Comparison of ENCODE assay signal across 8 cellular contexts in the genomic region with DNA sequence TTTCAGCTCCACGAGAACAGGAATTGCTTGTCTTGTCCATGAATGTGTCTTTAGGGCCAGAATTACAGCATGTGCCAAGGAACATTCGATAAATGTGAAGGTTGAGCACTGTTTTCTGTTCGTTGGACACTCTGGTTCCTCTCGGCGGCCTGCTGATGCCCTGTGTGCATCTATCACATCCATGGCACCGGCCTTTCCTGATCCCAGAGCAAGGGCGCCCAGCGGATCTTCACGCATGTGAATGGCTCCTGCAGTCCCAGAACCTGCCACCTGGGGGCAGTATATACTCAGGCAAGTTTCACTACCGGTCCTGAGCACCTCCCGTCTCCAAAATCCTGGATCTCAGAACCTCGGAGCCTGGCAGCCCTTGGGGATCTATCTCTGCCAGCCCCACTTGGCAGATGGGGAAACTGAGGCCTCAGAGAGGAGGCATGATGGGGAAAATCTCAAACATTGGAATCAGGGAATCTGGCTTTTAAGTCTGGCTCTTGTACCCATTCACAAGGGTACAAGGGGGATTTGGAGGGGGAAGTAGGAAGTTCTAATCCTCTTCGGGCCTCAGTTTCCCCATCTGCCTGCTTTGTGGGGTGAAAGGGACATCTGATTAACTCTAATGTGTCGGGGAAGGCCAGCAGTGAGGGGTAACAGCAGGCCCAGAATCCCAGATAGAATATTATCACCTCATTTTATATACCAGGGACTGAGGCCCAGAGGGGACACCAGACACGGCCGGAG. TPM values are rescaled to one million over a fixed set of nuclear protein-coding genes. Genes with fewer than 3 reads are reported as not detected.
DNase-seq lines count a peak whose midpoint lies in the region; ATAC-seq and TF ChIP-seq lines count a peak whose summit lies in the region.

No MANE protein-coding gene starts in this region.

- H3K27me3 ChIP-seq in Loucy (ENCODE audit: insufficient read depth, low read length, poor library complexity, severe bottlenecking): no peaks in the 10 kb centered on the region
- no peaks in the 10 kb centered on the region for H3K27me3 ChIP-seq in neutrophil

- TF ChIP-seq CTCF in Loucy (conservative IDR thresholded peaks at IDR 0.05; ENCODE audit: low read length) (peak; percentile 98), fibroblast of the aortic adventitia (IDR thresholded peaks at IDR 0.05; ENCODE audit: insufficient read depth, low read length) (peak; percentile 97), neutrophil (IDR thresholded peaks at IDR 0.05) (peak; percentile 98)

- H3K4me2 ChIP-seq in Loucy (ENCODE audit: low read depth, low read length, poor library complexity, severe bottlenecking): peak overlapping the region; percentile 42

- no peaks in the 10 kb centered on the region for H3K36me3 Mint-ChIP-seq in activated T-helper 1 cell treated with anti-CD3 and anti-CD28 coated beads, Interleukin-12 subunit alpha, Interleukin-12 subunit beta, Interleukin-2, Interleukin-4 antibody, amounts not matched to agents 30 ng/mL and 10 ng/mL and 1 ng/mL, durations not matched to agents 14 hours and 24 hours and 36 hours (ENCODE audit: low read depth)

- H3K36me3 ChIP-seq in Loucy (ENCODE audit: insufficient read depth, low read length): no peaks in the 10 kb centered on the region
- no peaks in the 10 kb centered on the region for H3K36me3 ChIP-seq in neutrophil

- H3K27ac Mint-ChIP-seq in activated T-helper 1 cell treated with anti-CD3 and anti-CD28 coated beads, Interleukin-12 subunit alpha, Interleukin-12 subunit beta, Interleukin-2, Interleukin-4 antibody, amounts not matched to agents 30 ng/mL and 10 ng/mL and 1 ng/mL, durations not matched to agents 14 hours and 24 hours and 36 hours: no peak overlapping the region

- H3F3A ChIP-seq in Loucy (ENCODE audit: low read depth): no peaks in the 10 kb centered on the region

- no peak overlapping the region for H3K4me3 Mint-ChIP-seq in activated T-helper 1 cell treated with anti-CD3 and anti-CD28 coated beads, Interleukin-12 subunit alpha, Interleukin-12 subunit beta, Interleukin-2, Interleukin-4 antibody, amounts not matched to agents 30 ng/mL and 10 ng/mL and 1 ng/mL, durations not matched to agents 14 hours and 24 hours and 36 hours

- DNase-seq in DMS53 treated with DMSO at 0.1 percent for 48 hours (lab: John Stamatoyannopoulos, UW; ENCODE audit: unreplicated experiment): peak; percentile 83
- DNase-seq in RPMI8226: peak; percentile 86
- peak; percentile 74 for DNase-seq in activated T-helper 1 cell treated with anti-CD3 and anti-CD28 coated beads, Interleukin-12 subunit alpha, Interleukin-12 subunit beta, Interleukin-2, Interleukin-4 antibody, amounts not matched to agents 30 ng/mL and 10 ng/mL and 1 ng/mL, durations not matched to agents 14 hours and 24 hours and 36 hours (ENCODE audit: low spot score)
- DNase-seq in fibroblast of the aortic adventitia (ENCODE audit: low read depth): peak; percentile 88
- DNase-seq in substantia nigra (lab: John Stamatoyannopoulos, UW): peak in 47 of 49 donors; percentile 26 to 99 (median 81)

- H3K4me1 ChIP-seq in Loucy (ENCODE audit: insufficient read depth, low read length, poor library complexity, severe bottlenecking) (no peaks in the 10 kb centered on the region), neutrophil (ENCODE audit: control insufficient read depth in 1 of 2, insufficient read depth in 1 of 2, low read depth in 1 of 2, low read length in 1 of 2) (peaks cover 56 to 63% of the 10 kb centered on the region in 2 experiments)

- no peak for ATAC-seq in GM19351 (IDR thresholded peaks at IDR 0.05; ENCODE audit: unreplicated experiment)

- H3K9me3 ChIP-seq in Loucy (ENCODE audit: insufficient read depth, low read depth, low read length) (no peaks in the 10 kb centered on the region), neutrophil (no peaks in the 10 kb centered on the region)

- no peaks in the 10 kb centered on the region for H3K9me3 Mint-ChIP-seq in activated T-helper 1 cell treated with anti-CD3 and anti-CD28 coated beads, Interleukin-12 subunit alpha, Interleukin-12 subunit beta, Interleukin-2, Interleukin-4 antibody, amounts not matched to agents 30 ng/mL and 10 ng/mL and 1 ng/mL, durations not matched to agents 14 hours and 24 hours and 36 hours

- H3K79me2 ChIP-seq in Loucy (ENCODE audit: insufficient read depth, low read length): no peaks in the 10 kb centered on the region

- H4K20me1 ChIP-seq in Loucy (ENCODE audit: insufficient read depth, low read length, poor library complexity, severe bottlenecking): no peaks in the 10 kb centered on the region

- H3K9ac ChIP-seq in Loucy (ENCODE audit: low read depth, low read length, poor library complexity, severe bottlenecking): no peak overlapping the region

- H3K9me2 ChIP-seq in Loucy (replicated peaks; ENCODE audit: low read depth, low read length): no peaks in the 10 kb centered on the region

- intact Hi-C loops in activated T-helper 1 cell treated with anti-CD3 and anti-CD28 coated beads, Interleukin-12 subunit alpha, Interleukin-12 subunit beta, Interleukin-2, Interleukin-4 antibody, amounts not matched to agents 30 ng/mL and 10 ng/mL and 1 ng/mL, durations not matched to agents 14 hours and 24 hours and 36 hours (cut with micrococcal nuclease): loop anchor here (1.0 to 2.0 kb wide), 4 partner anchors 274 to 562 kb away; no protein-coding TSS in a partner anchor

- peaks cover 18% of the 10 kb centered on the region for H3K27me3 Mint-ChIP-seq in activated T-helper 1 cell treated with anti-CD3 and anti-CD28 coated beads, Interleukin-12 subunit alpha, Interleukin-12 subunit beta, Interleukin-2, Interleukin-4 antibody, amounts not matched to agents 30 ng/mL and 10 ng/mL and 1 ng/mL, durations not matched to agents 14 hours and 24 hours and 36 hours (ENCODE audit: insufficient read depth)

- H3K27ac ChIP-seq in neutrophil: peak overlapping the region; percentile 100
- H3K27ac ChIP-seq in substantia nigra (ENCODE audit: low read depth, low read length, poor library complexity, severe bottlenecking): no peak overlapping the region

- H3K4me1 Mint-ChIP-seq in activated T-helper 1 cell treated with anti-CD3 and anti-CD28 coated beads, Interleukin-12 subunit alpha, Interleukin-12 subunit beta, Interleukin-2, Interleukin-4 antibody, amounts not matched to agents 30 ng/mL and 10 ng/mL and 1 ng/mL, durations not matched to agents 14 hours and 24 hours and 36 hours (ENCODE audit: low read depth): peaks cover 10% of the 10 kb centered on the region

- H2AFZ ChIP-seq in Loucy (ENCODE audit: low read length): peak overlapping the region; percentile 60

- H3K4me3 ChIP-seq in Loucy (ENCODE audit: low read length, poor library complexity, severe bottlenecking): no peak overlapping the region
- H3K4me3 ChIP-seq in fibroblast of the aortic adventitia (ENCODE audit: low read depth, low read length): no peak overlapping the region
- H3K4me3 ChIP-seq in neutrophil (ENCODE audit: low read depth in 1 of 2, low read length in 1 of 2): peak overlapping the region; percentile 13 to 48

RNA-seq across cellular contexts. Expression of gene CEBPB, which starts 4.3 kb away (rescaled TPM):
- total RNA-seq in activated T-helper 1 cell treated with anti-CD3 and anti-CD28 coated beads, Interleukin-12 subunit alpha, Interleukin-12 subunit beta, Interleukin-2, Interleukin-4 antibody, amounts not matched to agents 30 ng/mL and 10 ng/mL and 1 ng/mL, durations not matched to agents 14 hours and 24 hours and 36 hours: 52.3 and 55.2 TPM in 2 replicates
- 38.1 TPM in 2 replicates for total RNA-seq in fibroblast of the aortic adventitia (ENCODE audit: low replicate concordance)

RNA-seq across cellular contexts. Expression of gene PEDS1, which starts 32.8 kb away (rescaled TPM):
- 30.7 and 33.4 TPM in 2 replicates for total RNA-seq in activated T-helper 1 cell treated with anti-CD3 and anti-CD28 coated beads, Interleukin-12 subunit alpha, Interleukin-12 subunit beta, Interleukin-2, Interleukin-4 antibody, amounts not matched to agents 30 ng/mL and 10 ng/mL and 1 ng/mL, durations not matched to agents 14 hours and 24 hours and 36 hours
- total RNA-seq in fibroblast of the aortic adventitia (ENCODE audit: low replicate concordance): 9.3 and 19.9 TPM in 2 replicates

Comparison
In these comparisons a context has a peak if more than half of its experiments do, and no peak if none do; other contexts are left out.
1. H3K4me3 ChIP-seq: peak in neutrophil (2 of 2); none in Loucy (single experiment) and fibroblast of the aortic adventitia (single experiment).
2. Peak in every context shown above with its lines, with median percentiles within 50 percentile points of each other: DNase-seq and CTCF ChIP-seq.